Comparison of ENCODE assay signal across 26 cellular contexts in the genomic region with DNA sequence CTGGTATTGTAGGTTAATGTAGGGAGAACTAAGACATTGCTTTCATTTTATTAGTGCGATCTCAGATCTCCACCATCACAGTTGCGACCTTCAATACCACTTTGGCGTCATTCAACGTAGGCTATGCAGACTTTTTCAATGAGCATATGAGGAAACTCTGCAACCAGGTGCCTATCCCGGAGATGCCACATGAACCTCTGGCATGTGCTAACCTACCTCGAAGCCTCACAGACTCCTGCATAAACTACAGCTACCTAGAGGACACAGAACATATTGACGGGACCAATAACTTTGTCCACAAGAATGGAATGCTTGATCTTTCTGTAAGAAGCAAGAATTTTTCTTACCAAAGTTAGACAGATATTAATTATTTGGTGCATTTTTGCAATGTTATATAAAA. TPM values are rescaled to one million over a fixed set of nuclear protein-coding genes. Genes with fewer than 3 reads are reported as not detected.
"Had no signal": no experiment of that assay in that cellular context is flagged by ENCODE, and none has a peak within 500 bp of the region (broad histone marks: within the 10 kb centered on the region; RNA-seq: fewer than 3 reads in every experiment).

No MANE protein-coding gene starts in this region.

- ATAC-seq: Panc1, PC-3, T-cell had no signal

- H3K9ac ChIP-seq: SK-N-SH had no signal

- H3K27me3 Mint-ChIP-seq: T-cell had no signal

- H3K36me3 Mint-ChIP-seq: T-cell had no signal

- H3K4me2 ChIP-seq: SK-N-SH had no signal

- H3K27ac Mint-ChIP-seq: T-cell had no signal

- H3K9me3 ChIP-seq: SK-N-SH had no signal

- H3K27ac ChIP-seq: RWPE1 had no signal

- DNase-seq: KBM-7, MV-4-11, NCI-H1048, NCI-H1105, NCI-H1417, NCI-H1436 treated with DMSO at 0.1 percent for 48 hours, NCI-H1694, NCI-H187 treated with DMSO at 0.1 percent for 48 hours, NCI-H2081, NCI-H2107, NCI-H2171, NCI-H226, NCI-H446, NCI-H510A, NCI-H524 treated with DMSO at 0.1 percent for 48 hours, NCI-H69, NCI-H774, PC-3, SHP77, SK-N-SH, SW 1271, T-cell had no signal

- H3K4me3 Mint-ChIP-seq: T-cell had no signal

- H3K4me1 Mint-ChIP-seq: T-cell had no signal

RNA-seq across cellular contexts. Expression of a gene that starts 47.3 kb away (rescaled TPM):
- total RNA-seq: LHCN-M2, MCF 10A, PC-3 had no signal
